Comparison of ENCODE assay signal across 21 cellular contexts in the genomic region with DNA sequence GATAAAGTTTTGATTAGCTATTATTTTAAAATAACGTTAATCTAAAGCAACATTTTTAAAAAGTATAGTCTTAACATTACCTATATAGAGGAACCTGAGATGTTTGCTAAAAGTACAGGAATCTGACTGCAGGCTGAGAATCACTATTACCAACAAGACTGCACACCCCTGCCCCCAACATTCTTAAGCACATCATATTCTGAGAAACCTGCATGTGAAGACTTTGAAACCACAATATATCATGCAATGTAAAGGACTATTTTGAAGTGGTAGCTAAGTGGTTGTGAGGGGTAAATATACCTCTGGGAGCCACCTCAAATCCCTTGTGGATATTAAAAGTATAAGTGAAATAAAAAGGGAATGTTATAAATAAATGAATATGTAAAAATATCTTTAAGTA.
"Had no signal": no experiment of that assay in that cellular context is flagged by ENCODE, and none has a peak within 500 bp of the region (broad histone marks: within the 10 kb centered on the region; RNA-seq: fewer than 3 reads in every experiment).

No MANE protein-coding gene starts in this region.

- H3K9me3 ChIP-seq: body of pancreas, left lung, pancreas, psoas muscle, stomach, suprapubic skin had no signal

- H3K27me3 ChIP-seq: body of pancreas, cardiac muscle cell, foreskin keratinocyte, left lung, pancreas, stomach, suprapubic skin, tibial nerve had no signal

- H3K4me1 Mint-ChIP-seq: nephron progenitor cell had no signal

- DNase-seq: activated gamma-delta T cell treated with Interleukin-2 at 50 U/mL for 16 hours; activated T-cell treated with anti-CD3 and anti-CD28 coated beads for 4 hours; anterior cingulate cortex; body of pancreas; effector CD4-positive, alpha-beta T cell; erythroblast; foreskin keratinocyte; left lung; nephron progenitor cell; pancreas; psoas muscle; right cardiac atrium; stimulated activated CD4-positive, alpha-beta T cell treated with anti-CD3 and anti-CD28 coated beads, Interleukin-1b, Interleukin-23, amount 100 ng/mL, for 48 hours; stomach; SW 1271; WERI-Rb-1 had no signal

- H3K4me3 Mint-ChIP-seq: mesothelial cell of epicardium, nephron progenitor cell had no signal

- H3K27ac Mint-ChIP-seq: mesothelial cell of epicardium, nephron progenitor cell had no signal

- H3K9me3 Mint-ChIP-seq: nephron progenitor cell had no signal

- ATAC-seq: body of pancreas, foreskin keratinocyte, left lung, pancreas, psoas muscle, right cardiac atrium had no signal

- H3K36me3 ChIP-seq: cardiac muscle cell, left lung, pancreas, stomach, suprapubic skin, tibial nerve, WERI-Rb-1 had no signal

- H3K4me1 ChIP-seq: body of pancreas, left lung, pancreas, stomach, suprapubic skin, tibial nerve had no signal

- H3K27ac ChIP-seq: body of pancreas, cardiac muscle cell, foreskin keratinocyte, left lung, pancreas, psoas muscle, SK-N-MC, stomach, suprapubic skin, tibial nerve, WERI-Rb-1 had no signal

- H3K4me3 ChIP-seq: body of pancreas, cardiac muscle cell, left lung, pancreas, psoas muscle, SK-N-MC, stomach, suprapubic skin, tibial nerve had no signal
